ENCODE assay signal across 12 cellular contexts in the genomic region with DNA sequence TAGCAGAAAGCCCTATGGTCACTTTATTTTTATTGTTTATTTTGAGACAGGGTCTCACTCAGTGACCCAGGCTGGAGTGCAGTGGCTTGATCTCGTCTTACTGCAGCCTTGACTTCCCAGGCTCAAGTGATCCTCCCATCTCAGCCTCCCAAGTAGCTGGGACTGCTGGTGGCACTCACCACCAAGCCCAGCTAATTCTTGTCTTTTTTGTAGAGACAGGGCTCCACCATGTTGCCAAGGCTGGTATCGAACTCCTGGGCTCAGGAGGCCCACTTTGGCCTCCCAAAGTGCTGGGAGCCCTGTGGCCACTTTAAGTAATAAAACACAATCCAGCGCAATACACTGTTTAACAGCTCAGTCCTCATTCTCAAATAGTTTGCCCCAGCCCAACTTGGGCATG.
DNase-seq lines count a peak whose midpoint lies in the region; ATAC-seq and TF ChIP-seq lines count a peak whose summit lies in the region.
"Had no signal": no experiment of that assay in that cellular context is flagged by ENCODE, and none has a peak within 500 bp of the region (broad histone marks: within the 10 kb centered on the region; RNA-seq: fewer than 3 reads in every experiment).

No MANE protein-coding gene starts in this region.

- no peak for DNase-seq in CD4-positive, alpha-beta T cell
- DNase-seq in NB4 (ENCODE audit: low read depth): peak; percentile 17
- no peak for DNase-seq in stimulated activated CD4-positive, alpha-beta T cell treated with anti-CD3 and anti-CD28 coated beads, Interleukin-2, amount 100 ng/mL, for 24 hours
- no peak for DNase-seq in MV-4-11 (lab: John Stamatoyannopoulos, UW)
- no peak for DNase-seq in activated gamma-delta T cell treated with Interleukin-2 at 50 U/mL for 16 hours
- DNase-seq: mammary epithelial cell; MG63; posterior cingulate gyrus; stimulated activated CD4-positive, alpha-beta T cell treated with anti-CD3 and anti-CD28 coated beads, Interleukin-4, amount 100 ng/mL, for 4 hours had no signal

- no peaks in the 10 kb centered on the region for H3K27me3 ChIP-seq in CD4-positive, alpha-beta T cell (ENCODE audit: control insufficient read depth, insufficient read depth, low read length)
- H3K27me3 ChIP-seq in esophagus (ENCODE audit: control insufficient read depth in 1 of 2, insufficient read depth in 2 of 2, low read length in 2 of 2) (no peaks in the 10 kb centered on the region), skeletal muscle satellite cell (ENCODE audit: control insufficient read depth, insufficient read depth, low read length) (no peaks in the 10 kb centered on the region)
- H3K27me3 ChIP-seq: MG63 had no signal

- WGBS in esophagus, 2 donors: 97 to 100% methylated on average over 3 of the region's 3 CpGs

- CTCF ChIA-PET in CD4-positive, alpha-beta T cell (lab: Charles Lee): no interaction called here

- TF ChIP-seq POLR2A in NB4 (IDR thresholded peaks at IDR 0.05; ENCODE audit: extremely low read depth, insufficient read length): no peak

- peak overlapping the region; percentile 50 for H3K27ac Mint-ChIP-seq in CD4-positive, alpha-beta T cell

- TF ChIP-seq CTCF in CD4-positive, alpha-beta T cell (IDR thresholded peaks at IDR 0.05): no peak
- TF ChIP-seq CTCF in NB4 (IDR thresholded peaks at IDR 0.05; ENCODE audit: low read depth, low read length): no peak

- H3K4me3 ChIP-seq in NB4 (ENCODE audit: low read depth, low read length): no peak overlapping the region
- H3K4me3 ChIP-seq in esophagus (ENCODE audit: low read depth in 1 of 2, low read length in 2 of 2): no peak overlapping the region
- H3K4me3 ChIP-seq in skeletal muscle satellite cell (ENCODE audit: low read length): no peak overlapping the region
- H3K4me3 ChIP-seq: MG63 had no signal

- H3K27me3 Mint-ChIP-seq in CD4-positive, alpha-beta T cell: peaks cover 4% of the 10 kb centered on the region

- H3K9ac ChIP-seq in skeletal muscle satellite cell (ENCODE audit: low read depth, low read length): peak overlapping the region; percentile 92

- H3K36me3 ChIP-seq in esophagus (ENCODE audit: control insufficient read depth in 2 of 2, insufficient read depth in 2 of 2, low read length in 1 of 2) (no peaks in the 10 kb centered on the region), skeletal muscle satellite cell (ENCODE audit: insufficient read depth, low read length) (no peaks in the 10 kb centered on the region)
- H3K36me3 ChIP-seq: MG63 had no signal

- H3K4me3 Mint-ChIP-seq in CD4-positive, alpha-beta T cell: peak overlapping the region; percentile 50

- H3K27ac ChIP-seq in CD4-positive, alpha-beta T cell (ENCODE audit: low read depth, low read length): no peak overlapping the region
- H3K27ac ChIP-seq in esophagus (ENCODE audit: low read depth in 2 of 2, low read length in 1 of 2): peak overlapping the region; percentile 50 to 88

- H3K9me3 Mint-ChIP-seq in CD4-positive, alpha-beta T cell: no peaks in the 10 kb centered on the region

- intact Hi-C loops in CD4-positive, alpha-beta T cell (cut with DNase I, micrococcal nuclease): no loop called here

- ATAC-seq in CD4-positive, alpha-beta T cell (ENCODE audit: poor library complexity): no peak
- ATAC-seq in GM21447 (IDR thresholded peaks at IDR 0.05; ENCODE audit: unreplicated experiment): no peak

- POLR2A ChIA-PET in CD4-positive, alpha-beta T cell (lab: Charles Lee): no interaction called here

- H3K4me1 ChIP-seq in esophagus (ENCODE audit: control insufficient read depth in 2 of 2, insufficient read depth in 2 of 2, low read length in 1 of 2) (peaks cover 0 to 6% of the 10 kb centered on the region in 2 donors), skeletal muscle satellite cell (ENCODE audit: control insufficient read depth, insufficient read depth, low read length) (peaks cover 46% of the 10 kb centered on the region)

- no peak overlapping the region for H3K4me2 ChIP-seq in skeletal muscle satellite cell (ENCODE audit: low read length)

- no peaks in the 10 kb centered on the region for H3K36me3 Mint-ChIP-seq in CD4-positive, alpha-beta T cell (ENCODE audit: low read depth)

- H3K4me1 Mint-ChIP-seq in CD4-positive, alpha-beta T cell (ENCODE audit: low read depth): peaks cover 5% of the 10 kb centered on the region

- H3K9me3 ChIP-seq in CD4-positive, alpha-beta T cell (ENCODE audit: control insufficient read depth, low read length): no peaks in the 10 kb centered on the region
- no peaks in the 10 kb centered on the region for H3K9me3 ChIP-seq in esophagus (ENCODE audit: control insufficient read depth in 2 of 2, insufficient read depth in 1 of 2, low read depth in 1 of 2, low read length in 1 of 2)
- no peaks in the 10 kb centered on the region for H3K9me3 ChIP-seq in skeletal muscle satellite cell (replicated peaks; ENCODE audit: low read length)
- H3K9me3 ChIP-seq: MG63 had no signal
